1 cellular context compared by ENCODE assay signal in the genomic region with DNA sequence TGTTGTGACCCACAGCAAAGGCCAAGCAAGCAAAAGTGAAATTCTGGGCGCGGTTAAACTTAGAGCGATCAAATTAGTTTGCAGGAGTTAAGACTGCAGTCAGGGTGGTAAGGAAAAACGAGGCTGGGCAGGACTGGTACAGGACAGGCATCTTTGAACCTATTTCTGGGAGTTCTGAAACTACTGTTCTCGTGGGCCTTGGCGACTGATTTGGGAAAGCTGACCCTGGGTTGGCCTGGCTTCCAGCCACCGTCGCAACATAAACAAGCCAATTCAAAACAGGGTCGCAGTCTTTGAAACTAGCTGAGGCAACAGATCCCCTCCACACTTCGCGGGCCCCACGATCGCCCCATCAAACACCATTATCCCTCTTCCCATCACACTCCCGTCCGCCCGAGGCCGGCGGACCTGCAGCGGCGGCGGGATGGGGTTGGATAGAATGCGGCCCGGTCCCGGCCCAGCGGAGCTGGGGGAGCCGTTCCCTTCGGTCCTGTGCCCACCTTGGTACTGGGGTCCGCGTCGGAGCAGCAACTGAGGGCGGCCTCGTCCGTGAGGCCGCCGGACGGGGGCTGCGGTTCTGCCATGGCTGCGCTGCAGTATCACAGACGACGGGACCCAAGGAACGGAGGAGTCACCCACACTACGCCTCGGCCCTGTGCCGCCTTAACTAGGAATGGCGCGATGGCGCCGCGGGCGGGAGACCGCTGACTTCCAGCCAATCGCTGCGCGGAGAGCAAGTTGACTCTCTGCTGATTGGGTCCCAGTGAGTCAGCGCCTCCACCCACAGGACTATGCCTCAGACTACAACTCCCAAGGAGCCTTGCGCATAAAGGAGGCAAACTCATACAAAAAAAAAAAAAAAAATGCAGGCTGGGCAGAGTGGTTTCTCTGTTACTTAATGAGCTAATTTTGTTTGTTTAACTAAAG.
TF ChIP-seq lines count a peak whose summit lies in the region.

GLO1 (minus strand) TSS at position 675 of the 927 bp plus-strand sequence; CDS start at position 584, 91 bp downstream.

TF ChIP-seq in HepG2, 621 proteins besides CTCF, POLR2A, EP300 and RAD21 (continued from another document and continues in another):
- TF ChIP-seq FOXJ3 (CRISPR knock-in tag; IDR thresholded peaks at IDR 0.05; ENCODE audit: borderline replicate concordance) (peak; percentile 16; the same call in 1 of the 2 replicates), RBAK (CRISPR knock-in tag; IDR thresholded peaks at IDR 0.05) (no peak), HOXA5 (CRISPR knock-in tag; IDR thresholded peaks at IDR 0.05) (peak; percentile 72; the same call in 1 of the 2 replicates), ZKSCAN5 (CRISPR knock-in tag; IDR thresholded peaks at IDR 0.05) (peak; percentile 62; the same call in 1 of the 2 replicates), ZBTB43 (CRISPR knock-in tag; conservative IDR thresholded peaks at IDR 0.05) (0 out of 2 replicates have a peak, but pooled peaks have one; percentile 26), ZNF549 (CRISPR knock-in tag; IDR thresholded peaks at IDR 0.05) (no peak), NFKBIZ (CRISPR knock-in tag; IDR thresholded peaks at IDR 0.05) (no peak), ZNF142 (CRISPR knock-in tag; IDR thresholded peaks at IDR 0.05) (peak; percentile 76), TFDP2 (CRISPR knock-in tag; IDR thresholded peaks at IDR 0.05) (peak; percentile 97), HNRNPK (IDR thresholded peaks at IDR 0.05; ENCODE audit: low read depth, low read length, poor library complexity, severe bottlenecking) (peak; percentile 89), ZNF800 (CRISPR knock-in tag; IDR thresholded peaks at IDR 0.05) (peak; percentile 81; the same call in 1 of the 2 replicates), ZBTB7A (CRISPR knock-in tag; IDR thresholded peaks at IDR 0.05) (no peak; the same call in 1 of the 2 replicates), KMT2A (CRISPR knock-in tag; IDR thresholded peaks at IDR 0.05) (peak; percentile 89; the same call in 1 of the 2 replicates), ZNF773 (CRISPR knock-in tag; IDR thresholded peaks at IDR 0.05; ENCODE audit: borderline replicate concordance) (0 out of 2 replicates have a peak, but pooled peaks have one; percentile 27), ZIK1 (CRISPR knock-in tag; IDR thresholded peaks at IDR 0.05; ENCODE audit: borderline replicate concordance, low read depth) (peak; percentile 94), SAP130 (CRISPR knock-in tag; IDR thresholded peaks at IDR 0.05; ENCODE audit: low read depth) (peak; percentile 86), MAFK (conservative IDR thresholded peaks at IDR 0.05 in 1 of 2, IDR thresholded peaks at IDR 0.05 in 1 of 2; ENCODE audit: low read length in 2 of 2) (peak in 1 of 2 experiments; percentile 11; a peak in 1 of 4 replicates), NFIC (IDR thresholded peaks at IDR 0.05; ENCODE audit: low read length) (0 out of 2 replicates have a peak, but pooled peaks have one; percentile 48), GABPB1 (CRISPR knock-in tag; IDR thresholded peaks at IDR 0.05) (peak; percentile 84), HMGXB4 (CRISPR knock-in tag; IDR thresholded peaks at IDR 0.05; ENCODE audit: borderline replicate concordance in 1 of 2, low read depth in 1 of 2) (peak; percentile 94 to 95; a peak in 3 of 4 replicates), SCMH1 (CRISPR knock-in tag; IDR thresholded peaks at IDR 0.05; ENCODE audit: borderline replicate concordance) (no peak), IKZF5 (CRISPR knock-in tag; IDR thresholded peaks at IDR 0.05) (peak; percentile 54; the same call in 1 of the 2 replicates), TGIF2 (CRISPR knock-in tag; IDR thresholded peaks at IDR 0.05) (no peak; the same call in 1 of the 2 replicates)
- TF ChIP-seq, protein P1, sequence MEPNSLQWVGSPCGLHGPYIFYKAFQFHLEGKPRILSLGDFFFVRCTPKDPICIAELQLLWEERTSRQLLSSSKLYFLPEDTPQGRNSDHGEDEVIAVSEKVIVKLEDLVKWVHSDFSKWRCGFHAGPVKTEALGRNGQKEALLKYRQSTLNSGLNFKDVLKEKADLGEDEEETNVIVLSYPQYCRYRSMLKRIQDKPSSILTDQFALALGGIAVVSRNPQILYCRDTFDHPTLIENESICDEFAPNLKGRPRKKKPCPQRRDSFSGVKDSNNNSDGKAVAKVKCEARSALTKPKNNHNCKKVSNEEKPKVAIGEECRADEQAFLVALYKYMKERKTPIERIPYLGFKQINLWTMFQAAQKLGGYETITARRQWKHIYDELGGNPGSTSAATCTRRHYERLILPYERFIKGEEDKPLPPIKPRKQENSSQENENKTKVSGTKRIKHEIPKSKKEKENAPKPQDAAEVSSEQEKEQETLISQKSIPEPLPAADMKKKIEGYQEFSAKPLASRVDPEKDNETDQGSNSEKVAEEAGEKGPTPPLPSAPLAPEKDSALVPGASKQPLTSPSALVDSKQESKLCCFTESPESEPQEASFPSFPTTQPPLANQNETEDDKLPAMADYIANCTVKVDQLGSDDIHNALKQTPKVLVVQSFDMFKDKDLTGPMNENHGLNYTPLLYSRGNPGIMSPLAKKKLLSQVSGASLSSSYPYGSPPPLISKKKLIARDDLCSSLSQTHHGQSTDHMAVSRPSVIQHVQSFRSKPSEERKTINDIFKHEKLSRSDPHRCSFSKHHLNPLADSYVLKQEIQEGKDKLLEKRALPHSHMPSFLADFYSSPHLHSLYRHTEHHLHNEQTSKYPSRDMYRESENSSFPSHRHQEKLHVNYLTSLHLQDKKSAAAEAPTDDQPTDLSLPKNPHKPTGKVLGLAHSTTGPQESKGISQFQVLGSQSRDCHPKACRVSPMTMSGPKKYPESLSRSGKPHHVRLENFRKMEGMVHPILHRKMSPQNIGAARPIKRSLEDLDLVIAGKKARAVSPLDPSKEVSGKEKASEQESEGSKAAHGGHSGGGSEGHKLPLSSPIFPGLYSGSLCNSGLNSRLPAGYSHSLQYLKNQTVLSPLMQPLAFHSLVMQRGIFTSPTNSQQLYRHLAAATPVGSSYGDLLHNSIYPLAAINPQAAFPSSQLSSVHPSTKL (CRISPR knock-in tag; IDR thresholded peaks at IDR 0.05) = peak; percentile 46; the same call in 1 of the 2 replicates
- TF ChIP-seq, protein P2, sequence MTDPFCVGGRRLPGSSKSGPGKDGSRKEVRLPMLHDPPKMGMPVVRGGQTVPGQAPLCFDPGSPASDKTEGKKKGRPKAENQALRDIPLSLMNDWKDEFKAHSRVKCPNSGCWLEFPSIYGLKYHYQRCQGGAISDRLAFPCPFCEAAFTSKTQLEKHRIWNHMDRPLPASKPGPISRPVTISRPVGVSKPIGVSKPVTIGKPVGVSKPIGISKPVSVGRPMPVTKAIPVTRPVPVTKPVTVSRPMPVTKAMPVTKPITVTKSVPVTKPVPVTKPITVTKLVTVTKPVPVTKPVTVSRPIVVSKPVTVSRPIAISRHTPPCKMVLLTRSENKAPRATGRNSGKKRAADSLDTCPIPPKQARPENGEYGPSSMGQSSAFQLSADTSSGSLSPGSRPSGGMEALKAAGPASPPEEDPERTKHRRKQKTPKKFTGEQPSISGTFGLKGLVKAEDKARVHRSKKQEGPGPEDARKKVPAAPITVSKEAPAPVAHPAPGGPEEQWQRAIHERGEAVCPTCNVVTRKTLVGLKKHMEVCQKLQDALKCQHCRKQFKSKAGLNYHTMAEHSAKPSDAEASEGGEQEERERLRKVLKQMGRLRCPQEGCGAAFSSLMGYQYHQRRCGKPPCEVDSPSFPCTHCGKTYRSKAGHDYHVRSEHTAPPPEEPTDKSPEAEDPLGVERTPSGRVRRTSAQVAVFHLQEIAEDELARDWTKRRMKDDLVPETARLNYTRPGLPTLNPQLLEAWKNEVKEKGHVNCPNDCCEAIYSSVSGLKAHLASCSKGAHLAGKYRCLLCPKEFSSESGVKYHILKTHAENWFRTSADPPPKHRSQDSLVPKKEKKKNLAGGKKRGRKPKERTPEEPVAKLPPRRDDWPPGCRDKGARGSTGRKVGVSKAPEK (CRISPR knock-in tag; IDR thresholded peaks at IDR 0.05; ENCODE audit: borderline replicate concordance) = 0 out of 2 replicates have a peak, but pooled peaks have one; percentile 79
- TF ChIP-seq, protein P3, sequence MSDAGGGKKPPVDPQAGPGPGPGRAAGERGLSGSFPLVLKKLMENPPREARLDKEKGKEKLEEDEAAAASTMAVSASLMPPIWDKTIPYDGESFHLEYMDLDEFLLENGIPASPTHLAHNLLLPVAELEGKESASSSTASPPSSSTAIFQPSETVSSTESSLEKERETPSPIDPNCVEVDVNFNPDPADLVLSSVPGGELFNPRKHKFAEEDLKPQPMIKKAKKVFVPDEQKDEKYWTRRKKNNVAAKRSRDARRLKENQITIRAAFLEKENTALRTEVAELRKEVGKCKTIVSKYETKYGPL (CRISPR knock-in tag; IDR thresholded peaks at IDR 0.05) = no peak
